ENCODE assay signal across 10 cellular contexts in genomic region chr10:5297466-5297865, GRCh38.
DNase-seq lines count a peak whose midpoint lies in the region; ATAC-seq lines count a peak whose summit lies in the region.
"Had no signal": no experiment of that assay in that cellular context is flagged by ENCODE, and none has a peak within 500 bp of the region (broad histone marks: within the 10 kb centered on the region; RNA-seq: fewer than 3 reads in every experiment).

No MANE protein-coding gene starts in this region.

- peak overlapping the region; percentile 68 for H3K4me3 Mint-ChIP-seq in activated T-helper 2 cell treated with anti-CD3 and anti-CD28 coated beads, Interferon-gamma antibody, Interleukin-2, Interleukin-4, amounts not matched to agents 10 μg/mL and 5 μg/mL and 100 μg/mL, durations not matched to agents 14 hours and 24 hours and 36 hours (ENCODE audit: low read depth)
- H3K4me3 Mint-ChIP-seq: memory B cell had no signal

- intact Hi-C loops in activated T-helper 2 cell treated with anti-CD3 and anti-CD28 coated beads, Interferon-gamma antibody, Interleukin-2, Interleukin-4, amounts not matched to agents 10 μg/mL and 5 μg/mL and 100 μg/mL, durations not matched to agents 14 hours and 24 hours and 36 hours (cut with micrococcal nuclease), result loop anchor here (1.0 to 10.0 kb wide), 5 partner anchors 15 to 977 kb away; no protein-coding TSS in a partner anchor
- intact Hi-C loops in left cardiac atrium (cut with DNase I), result no loop called here

- peak; percentile 36 for DNase-seq in stimulated activated CD4-positive, alpha-beta T cell treated with anti-CD3 and anti-CD28 coated beads, Interleukin-1b, Interleukin-23, amount 100 ng/mL, for 48 hours
- no peak for DNase-seq in stimulated activated CD4-positive, alpha-beta T cell treated with anti-CD3 and anti-CD28 coated beads, Interleukin-12 subunit alpha, Interleukin-12 subunit beta, amount 100 ng/mL, for 4 hours
- DNase-seq in activated T-helper 2 cell treated with anti-CD3 and anti-CD28 coated beads, Interferon-gamma antibody, Interleukin-2, Interleukin-4, amounts not matched to agents 10 μg/mL and 5 μg/mL and 100 μg/mL, durations not matched to agents 14 hours and 24 hours and 36 hours (ENCODE audit: low spot score), result peak; percentile 48
- DNase-seq in left cardiac atrium, result peak; percentile 67
- no peak for DNase-seq in stimulated activated naive CD4-positive, alpha-beta T cell treated with Interleukin-2 at 50 U/mL for 16 hours (lab: John Stamatoyannopoulos, UW)
- DNase-seq in NCI-H2107 treated with DMSO at 0.1 percent for 48 hours (lab: John Stamatoyannopoulos, UW; ENCODE audit: unreplicated experiment), result no peak
- no peak for DNase-seq in NCI-H2081 (lab: John Stamatoyannopoulos, UW)
- DNase-seq: NCI-H1092 treated with DMSO at 0.1 percent for 48 hours had no signal

- no peaks in the 10 kb centered on the region for H3K9me3 Mint-ChIP-seq in activated T-helper 2 cell treated with anti-CD3 and anti-CD28 coated beads, Interferon-gamma antibody, Interleukin-2, Interleukin-4, amounts not matched to agents 10 μg/mL and 5 μg/mL and 100 μg/mL, durations not matched to agents 14 hours and 24 hours and 36 hours
- H3K9me3 Mint-ChIP-seq: memory B cell had no signal

- H3K4me1 Mint-ChIP-seq in activated T-helper 2 cell treated with anti-CD3 and anti-CD28 coated beads, Interferon-gamma antibody, Interleukin-2, Interleukin-4, amounts not matched to agents 10 μg/mL and 5 μg/mL and 100 μg/mL, durations not matched to agents 14 hours and 24 hours and 36 hours (ENCODE audit: low read depth), result peaks cover 60% of the 10 kb centered on the region

- peaks cover 60% of the 10 kb centered on the region for H3K36me3 Mint-ChIP-seq in activated T-helper 2 cell treated with anti-CD3 and anti-CD28 coated beads, Interferon-gamma antibody, Interleukin-2, Interleukin-4, amounts not matched to agents 10 μg/mL and 5 μg/mL and 100 μg/mL, durations not matched to agents 14 hours and 24 hours and 36 hours (ENCODE audit: low read depth)
- H3K36me3 Mint-ChIP-seq: memory B cell had no signal

- ATAC-seq in left cardiac atrium (peak in 1 of 2 donors; percentile 81), GM21526 (IDR thresholded peaks at IDR 0.05; ENCODE audit: low FRiP score, unreplicated experiment) (no peak)

- H3K27ac Mint-ChIP-seq in activated T-helper 2 cell treated with anti-CD3 and anti-CD28 coated beads, Interferon-gamma antibody, Interleukin-2, Interleukin-4, amounts not matched to agents 10 μg/mL and 5 μg/mL and 100 μg/mL, durations not matched to agents 14 hours and 24 hours and 36 hours, result peak overlapping the region; percentile 97
- H3K27ac Mint-ChIP-seq: memory B cell had no signal

- no peaks in the 10 kb centered on the region for H3K27me3 Mint-ChIP-seq in activated T-helper 2 cell treated with anti-CD3 and anti-CD28 coated beads, Interferon-gamma antibody, Interleukin-2, Interleukin-4, amounts not matched to agents 10 μg/mL and 5 μg/mL and 100 μg/mL, durations not matched to agents 14 hours and 24 hours and 36 hours (ENCODE audit: low read depth)

Comparison
In these comparisons a context has a peak if more than half of its experiments do, and no peak if none do; other contexts are left out.
1. DNase-seq: peak in stimulated activated CD4-positive, alpha-beta T cell treated with anti-CD3 and anti-CD28 coated beads, Interleukin-1b, Interleukin-23, amount 100 ng/mL, for 48 hours (single experiment), activated T-helper 2 cell treated with anti-CD3 and anti-CD28 coated beads, Interferon-gamma antibody, Interleukin-2, Interleukin-4, amounts not matched to agents 10 μg/mL and 5 μg/mL and 100 μg/mL, durations not matched to agents 14 hours and 24 hours and 36 hours (single experiment) and left cardiac atrium (single experiment); none in stimulated activated CD4-positive, alpha-beta T cell treated with anti-CD3 and anti-CD28 coated beads, Interleukin-12 subunit alpha, Interleukin-12 subunit beta, amount 100 ng/mL, for 4 hours (single experiment), stimulated activated naive CD4-positive, alpha-beta T cell treated with Interleukin-2 at 50 U/mL for 16 hours (single experiment), NCI-H2107 treated with DMSO at 0.1 percent for 48 hours (single experiment) and NCI-H2081 (0 of 2).